Comparison of ENCODE assay signal across 10 cellular contexts in the genomic region with DNA sequence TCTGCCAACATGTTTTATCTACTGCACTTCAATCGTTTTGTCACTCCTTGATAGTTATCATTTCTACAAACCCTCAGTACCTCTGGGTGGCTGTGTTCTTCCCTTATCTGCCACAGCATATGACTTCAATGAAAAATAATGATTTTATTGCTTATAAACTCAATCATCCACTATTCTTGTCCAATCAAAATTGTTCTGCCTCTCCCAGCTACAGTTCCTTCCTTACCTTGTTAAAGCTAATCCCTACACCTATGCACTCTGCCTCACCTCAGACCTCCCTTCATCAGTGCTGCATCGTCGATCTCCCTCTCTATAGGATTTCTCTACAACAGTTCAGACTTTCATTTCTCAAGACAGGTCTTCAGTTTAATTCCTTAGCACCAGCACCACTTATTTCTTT.
"Had no signal": no experiment of that assay in that cellular context is flagged by ENCODE, and none has a peak within 500 bp of the region (broad histone marks: within the 10 kb centered on the region; RNA-seq: fewer than 3 reads in every experiment).

No MANE protein-coding gene starts in this region.

- H3K9ac ChIP-seq: GM23248 had no signal

- H3K27ac Mint-ChIP-seq: HFFc6 had no signal

- H3K4me3 ChIP-seq: GM23248, HAP-1, K562 had no signal

- ATAC-seq: HCT116, K562 had no signal

- H2AFZ ChIP-seq: GM23248 had no signal

- H3K27ac ChIP-seq: GM23248 had no signal

- H3K36me3 ChIP-seq: HAP-1 had no signal

- H3K9me3 ChIP-seq: HAP-1 had no signal

- H3K4me1 ChIP-seq: HAP-1 had no signal

- DNase-seq: GM23248, GOT3, H7, HFFc6, IMR-90, KG1 had no signal

- H3K4me3 Mint-ChIP-seq: HFFc6 had no signal

- FAIRE-seq: HTR-8/SVneo, K562 had no signal
